In genomic region chr2:64104944-64105343, GRCh38 we compare ENCODE assay signal across 13 cellular contexts. TPM values are rescaled to one million over a fixed set of nuclear protein-coding genes. Genes with fewer than 3 reads are reported as not detected.
DNase-seq lines count a peak whose midpoint lies in the region; ATAC-seq and TF ChIP-seq lines count a peak whose summit lies in the region.
"Had no signal": no experiment of that assay in that cellular context is flagged by ENCODE, and none has a peak within 500 bp of the region (broad histone marks: within the 10 kb centered on the region; RNA-seq: fewer than 3 reads in every experiment).

No MANE protein-coding gene starts in this region.

- no peaks in the 10 kb centered on the region for H3K9me3 ChIP-seq in GM23248 (ENCODE audit: low read depth)
- no peaks in the 10 kb centered on the region for H3K9me3 ChIP-seq in colonic mucosa
- H3K9me3 ChIP-seq in heart right ventricle, result no peaks in the 10 kb centered on the region
- H3K9me3 ChIP-seq: Peyer's patch, thoracic aorta had no signal

- peak; percentile 49 for ATAC-seq in omental fat pad (ENCODE audit: low FRiP score)
- ATAC-seq in heart right ventricle, result no peak
- no peak for ATAC-seq in activated T-cell treated with anti-CD3 and anti-CD28 coated beads, Interleukin-2, amount 50 U/mL, for 4 hours

- intact Hi-C loops in colonic mucosa (cut with DNase I) (no loop called here), heart right ventricle (cut with DNase I) (no loop called here)

- in situ Hi-C loops in GM23248 (cut with MboI), result no loop called here

- H3K79me2 ChIP-seq in GM23248 (ENCODE audit: insufficient read depth), result 0 out of 2 replicates have a peak, but pooled peaks cover 7% of the 10 kb centered on the region

- peaks cover 49% of the 10 kb centered on the region for H3K36me3 Mint-ChIP-seq in activated T-cell treated with anti-CD3 and anti-CD28 coated beads, Interleukin-2, amount 50 U/mL, for 4 hours (ENCODE audit: insufficient read depth)

- no peak for TF ChIP-seq CTCF in colonic mucosa (IDR thresholded peaks at IDR 0.05)
- no peak for TF ChIP-seq CTCF in omental fat pad (IDR thresholded peaks at IDR 0.05)
- TF ChIP-seq CTCF in heart right ventricle (IDR thresholded peaks at IDR 0.05), result no peak

- H3K36me3 ChIP-seq in GM23248 (ENCODE audit: low read depth) (no peaks in the 10 kb centered on the region), colonic mucosa (peaks cover 1% of the 10 kb centered on the region), heart right ventricle (peaks cover 0 to 71% (median 3%) of the 10 kb centered on the region in 9 donors)
- H3K36me3 ChIP-seq: thoracic aorta had no signal

- H3K4me1 Mint-ChIP-seq in activated T-cell treated with anti-CD3 and anti-CD28 coated beads, Interleukin-2, amount 50 U/mL, for 4 hours (ENCODE audit: low read depth), result peaks cover 73% of the 10 kb centered on the region

- H3K27me3 ChIP-seq in GM23248 (replicated peaks; ENCODE audit: insufficient read depth) (no peaks in the 10 kb centered on the region), colonic mucosa (no peaks in the 10 kb centered on the region), heart right ventricle (no peaks in the 10 kb centered on the region)
- H3K27me3 ChIP-seq: Peyer's patch had no signal

- H3K4me3 Mint-ChIP-seq in activated T-cell treated with anti-CD3 and anti-CD28 coated beads, Interleukin-2, amount 50 U/mL, for 4 hours, result no peak overlapping the region
- H3K4me3 Mint-ChIP-seq: activated naive CD8-positive, alpha-beta T cell treated with anti-CD3 and anti-CD28 coated beads, Interleukin-2, amount 10 ng/mL, durations not matched to agents 7 days and 5 days had no signal

- H3F3A ChIP-seq in GM23248 (ENCODE audit: insufficient read depth), result peaks cover 21% of the 10 kb centered on the region; the same call in 1 of the 2 replicates

- no peaks in the 10 kb centered on the region; the same call in 1 of the 2 replicates for H4K20me1 ChIP-seq in GM23248 (ENCODE audit: insufficient read depth)

- H2AFZ ChIP-seq in GM23248, result no peak overlapping the region

- H3K9me2 ChIP-seq in GM23248 (ENCODE audit: insufficient read depth), result no peaks in the 10 kb centered on the region

- no peaks in the 10 kb centered on the region for H3K9me3 Mint-ChIP-seq in activated T-cell treated with anti-CD3 and anti-CD28 coated beads, Interleukin-2, amount 50 U/mL, for 4 hours
- H3K9me3 Mint-ChIP-seq: activated naive CD8-positive, alpha-beta T cell treated with anti-CD3 and anti-CD28 coated beads, Interleukin-2, amount 10 ng/mL, durations not matched to agents 7 days and 5 days had no signal

- H3K27ac ChIP-seq in GM23248 (no peak overlapping the region), colonic mucosa (peak overlapping the region; percentile 51), heart right ventricle (no peak overlapping the region)
- H3K27ac ChIP-seq: thoracic aorta had no signal

- no peak overlapping the region for H3K9ac ChIP-seq in GM23248
- H3K9ac ChIP-seq in colonic mucosa (ENCODE audit: low read depth in 2 of 2, low read length in 2 of 2), result no peak overlapping the region

- peaks cover 30% of the 10 kb centered on the region for H3K4me1 ChIP-seq in GM23248 (ENCODE audit: insufficient read depth)
- no peaks in the 10 kb centered on the region for H3K4me1 ChIP-seq in colonic mucosa
- H3K4me1 ChIP-seq in heart right ventricle, result peaks cover 0 to 45% (median 5%) of the 10 kb centered on the region in 9 donors

- H3K27me3 Mint-ChIP-seq in activated T-cell treated with anti-CD3 and anti-CD28 coated beads, Interleukin-2, amount 50 U/mL, for 4 hours (ENCODE audit: low read depth), result no peaks in the 10 kb centered on the region
- H3K27me3 Mint-ChIP-seq: activated naive CD8-positive, alpha-beta T cell treated with anti-CD3 and anti-CD28 coated beads, Interleukin-2, amount 10 ng/mL, durations not matched to agents 7 days and 5 days had no signal

- H3K4me3 ChIP-seq in GM23248, result no peak overlapping the region
- no peak overlapping the region for H3K4me3 ChIP-seq in colonic mucosa
- H3K4me3 ChIP-seq in heart right ventricle, result no peak overlapping the region
- H3K4me3 ChIP-seq: Peyer's patch, thoracic aorta had no signal

- no peak overlapping the region for H3K4me2 ChIP-seq in GM23248 (ENCODE audit: unreplicated experiment)

- 41 to 55% methylated on average over 1 of the region's 1 CpG for WGBS in GM23248 (ENCODE audit: low coverage in 1 of 2, low lambda C conversion rate in 2 of 2, missing lambda C conversion rate in 2 of 2), 2 experiments
- 22 to 51% methylated on average over 1 of the region's 1 CpG for WGBS in heart right ventricle, 2 donors

- peak; percentile 9 for DNase-seq in GM23248
- DNase-seq in NCI-H69 (lab: John Stamatoyannopoulos, UW), result peak; percentile 76
- no peak for DNase-seq in colonic mucosa
- no peak for DNase-seq in omental fat pad (ENCODE audit: low spot score)
- no peak for DNase-seq in NK-92 (lab: John Stamatoyannopoulos, UW; ENCODE audit: unreplicated experiment)
- no peak for DNase-seq in heart right ventricle
- no peak for DNase-seq in activated T-cell treated with anti-CD3 and anti-CD28 coated beads, Interleukin-2, amount 50 U/mL, for 4 hours
- DNase-seq: activated naive CD8-positive, alpha-beta T cell treated with anti-CD3 and anti-CD28 coated beads, Interleukin-2, amount 10 ng/mL, durations not matched to agents 7 days and 5 days; cortex of kidney; foreskin melanocyte; NCI-H187 treated with DMSO at 0.1 percent for 48 hours; Peyer's patch had no signal

RNA-seq across cellular contexts. Expression of gene PELI1, which starts 39.3 kb away (rescaled TPM):
- total RNA-seq in GM23248 (2014; rRNA removed; shearing (Covaris generic)), result 2.1 and 7.8 TPM in 2 replicates
- polyA plus RNA-seq in GM23248 (2016; fragmentation: Nextera tagmentation; extraction: Ambion mirVana) (2.7 and 2.8 TPM in 2 replicates), heart right ventricle (1 to 10 TPM; 6.0 to 9.1 TPM)
- total RNA-seq in colonic mucosa (10 to 100 TPM; 34.3 to 57.6 TPM), omental fat pad (10 to 100 TPM; 21.7 to 56.7 (median 34.3) TPM), heart right ventricle (10 to 100 TPM in 3 of 10 donors, 1 to 10 TPM in 7; 6.3 to 15.6 (median 8.6) TPM)
- total RNA-seq in activated T-cell treated with anti-CD3 and anti-CD28 coated beads, Interleukin-2, amount 50 U/mL, for 4 hours, result 10 to 100 TPM; 49.0 to 71.8 (median 68.1) TPM

Comparison
In these comparisons a context has a peak if more than half of its experiments do, and no peak if none do; other contexts are left out.
1. DNase-seq: peak in GM23248 (single experiment) and NCI-H69 (single experiment); none in colonic mucosa (single experiment), omental fat pad (single experiment), NK-92 (single experiment), heart right ventricle (0 of 2) and activated T-cell treated with anti-CD3 and anti-CD28 coated beads, Interleukin-2, amount 50 U/mL, for 4 hours (single experiment).